11 cellular contexts compared by ENCODE assay signal in genomic region chr1:205700865-205701401, GRCh38. TPM values are rescaled to one million over a fixed set of nuclear protein-coding genes. Genes with fewer than 3 reads are reported as not detected.
DNase-seq lines count a peak whose midpoint lies in the region; ATAC-seq and TF ChIP-seq lines count a peak whose summit lies in the region.
"Had no signal": no experiment of that assay in that cellular context is flagged by ENCODE, and none has a peak within 500 bp of the region (broad histone marks: within the 10 kb centered on the region; RNA-seq: fewer than 3 reads in every experiment).

No MANE protein-coding gene starts in this region.

- H3K9me3 ChIP-seq in IMR-90 (ENCODE audit: control insufficient read depth, insufficient read depth, low read length), result no peaks in the 10 kb centered on the region
- H3K9me3 ChIP-seq in WERI-Rb-1 (ENCODE audit: severe bottlenecking), result no peaks in the 10 kb centered on the region
- no peaks in the 10 kb centered on the region for H3K9me3 ChIP-seq in right cardiac atrium (ENCODE audit: control insufficient read depth, low read length)
- H3K9me3 ChIP-seq: SK-N-SH had no signal

- no peak overlapping the region for H4K5ac ChIP-seq in IMR-90 (ENCODE audit: low read depth, low read length)

- H3K79me1 ChIP-seq in IMR-90 (ENCODE audit: low read depth in 1 of 2, low read length in 2 of 2), result no peaks in the 10 kb centered on the region

- BruUV-seq in IMR-90 (replicated peaks; lab: Mats Ljungman, UMichigan), result no TSS peak

- CTCF ChIA-PET in IMR-90 (lab: Yijun Ruan, JAX), result interaction anchor here (1.5 kb wide), 1 partner anchor 10 kb away, joined by 8 read pairs; no protein-coding TSS in a partner anchor

- no peak overlapping the region for H2BK5ac ChIP-seq in IMR-90 (ENCODE audit: low read depth, low read length, poor library complexity, severe bottlenecking)

- H3K36me3 ChIP-seq in IMR-90 (ENCODE audit: control insufficient read depth, insufficient read depth, low read length) (peaks cover 5% of the 10 kb centered on the region), WERI-Rb-1 (peaks cover 20% of the 10 kb centered on the region; the same call in 1 of the 2 replicates)

- in situ Hi-C loops in IMR-90 (cut with MboI; ENCODE audit: low sequenced_read_pairs), result no loop called here

- no peak overlapping the region for H2AFZ ChIP-seq in IMR-90 (replicated peaks; ENCODE audit: low read length, poor library complexity)

- no peak for TF ChIP-seq RAD21 in IMR-90 (IDR thresholded peaks at IDR 0.05; ENCODE audit: low read length)

- TF ChIP-seq CTCF in IMR-90 (conservative IDR thresholded peaks at IDR 0.05; ENCODE audit: low read depth, low read length) (no peak), WERI-Rb-1 (IDR thresholded peaks at IDR 0.05; ENCODE audit: low read depth, low read length) (no peak)

- no peak for DNase-seq in IMR-90
- peak; percentile 76 for DNase-seq in WERI-Rb-1
- peak in 1 of 3 donors; percentile 69 for DNase-seq in right cardiac atrium
- DNase-seq in skeletal muscle cell (ENCODE audit: low read depth), result peak; percentile 35
- no peak for DNase-seq in effector CD8-positive, alpha-beta T cell (lab: John Stamatoyannopoulos, UW)
- no peak for DNase-seq in activated CD4-positive, alpha-beta T cell treated with anti-CD3 and anti-CD28 coated beads for 48 hours
- DNase-seq: amniotic stem cell, NCI-H226, SK-N-SH had no signal

- H3K18ac ChIP-seq in IMR-90 (ENCODE audit: low read depth, low read length), result no peak overlapping the region

- H3K4ac ChIP-seq in IMR-90 (ENCODE audit: low read depth, low read length), result no peak overlapping the region

- H3K4me1 ChIP-seq in IMR-90 (ENCODE audit: control insufficient read depth, insufficient read depth, low read length) (no peaks in the 10 kb centered on the region; the same call in 1 of the 2 replicates), right cardiac atrium (ENCODE audit: control insufficient read depth, insufficient read depth, low read length) (peaks cover 8% of the 10 kb centered on the region)

- H3K14ac ChIP-seq in IMR-90 (replicated peaks; ENCODE audit: low read depth, low read length), result no peak overlapping the region; the same call in 1 of the 2 replicates

- ATAC-seq in IMR-90 (ENCODE audit: low read depth) (peak; percentile 74), right cardiac atrium (peak; percentile 62 to 73), GM19455 (IDR thresholded peaks at IDR 0.05; ENCODE audit: unreplicated experiment) (no peak)

- intact Hi-C loops in IMR-90 (cut with micrococcal nuclease) (no loop called here), right cardiac atrium (cut with DNase I) (loop anchor here in 1 of 4 donors (5.0 kb wide), 1 partner anchor 44 kb away; no protein-coding TSS in a partner anchor)

- H3K27me3 ChIP-seq in IMR-90 (ENCODE audit: control insufficient read depth, insufficient read depth, low read length) (no peaks in the 10 kb centered on the region), WERI-Rb-1 (ENCODE audit: insufficient read depth, low read depth, severe bottlenecking) (no peaks in the 10 kb centered on the region), right cardiac atrium (ENCODE audit: control insufficient read depth, insufficient read depth) (no peaks in the 10 kb centered on the region)

- no peak overlapping the region for H3K23ac ChIP-seq in IMR-90 (ENCODE audit: low read depth, low read length)

- no peak overlapping the region for H3K27ac ChIP-seq in IMR-90 (ENCODE audit: insufficient read depth, low read length)
- H3K27ac ChIP-seq in WERI-Rb-1, result peak overlapping the region; percentile 53
- no peak overlapping the region for H3K27ac ChIP-seq in right cardiac atrium (ENCODE audit: low read length)

- no peaks in the 10 kb centered on the region for H4K20me1 ChIP-seq in IMR-90 (ENCODE audit: insufficient read depth, low read length)

- H2BK120ac ChIP-seq in IMR-90 (ENCODE audit: low read depth, low read length), result no peak overlapping the region

- H2BK15ac ChIP-seq in IMR-90 (ENCODE audit: low read depth, low read length), result no peak overlapping the region

- H3K9ac ChIP-seq in IMR-90 (ENCODE audit: low read depth, low read length), result no peak overlapping the region
- H3K9ac ChIP-seq: SK-N-SH had no signal

- WGBS in IMR-90 (ENCODE audit: extremely low coverage in 2 of 2, insufficient read length in 1 of 2), 2 experiments, result no CpG with 5 or more reads among the region's 2 CpGs
- WGBS in right cardiac atrium, result 6% methylated on average over 2 of the region's 2 CpGs

- H2AK9ac ChIP-seq in IMR-90 (replicated peaks; ENCODE audit: low read depth, low read length, poor library complexity), result no peak overlapping the region

- H3K4me3 ChIP-seq in IMR-90 (ENCODE audit: insufficient read depth, low read depth, low read length), result no peak overlapping the region
- H3K4me3 ChIP-seq in WERI-Rb-1 (ENCODE audit: low read depth, low read length), result no peak overlapping the region
- no peak overlapping the region for H3K4me3 ChIP-seq in right cardiac atrium (ENCODE audit: low read length)
- H3K4me3 ChIP-seq in skeletal muscle cell (ENCODE audit: low read depth, low read length), result no peak overlapping the region
- H3K4me3 ChIP-seq: lung had no signal

- no peak overlapping the region for H4K91ac ChIP-seq in IMR-90 (ENCODE audit: insufficient read depth, low read depth, low read length)

- POLR2A ChIA-PET in IMR-90 (lab: Charles Lee; ENCODE audit: unreplicated experiment), result no interaction called here

- H4K8ac ChIP-seq in IMR-90 (ENCODE audit: low read depth in 2 of 2, low read length in 2 of 2), result no peak overlapping the region

- no peak overlapping the region for H3K4me2 ChIP-seq in IMR-90 (ENCODE audit: low read depth, low read length)
- H3K4me2 ChIP-seq: SK-N-SH had no signal

- H2AK5ac ChIP-seq in IMR-90 (ENCODE audit: low read depth, low read length), result peak overlapping the region; percentile 24; the same call in 1 of the 2 replicates

- TF ChIP-seq POLR2A in IMR-90 (IDR thresholded peaks at IDR 0.05; ENCODE audit: low read depth, low read length), result no peak

- no peak overlapping the region for H3K56ac ChIP-seq in IMR-90 (ENCODE audit: extremely low read depth, insufficient read depth, low read length)

- dilution Hi-C loops in IMR-90 (cut with HindIII; ENCODE audit: low sequenced_read_pairs, unreplicated experiment), result no loop called here

- no peak overlapping the region for H2BK20ac ChIP-seq in IMR-90 (ENCODE audit: low read depth, low read length)

- H3K9me1 ChIP-seq in IMR-90 (ENCODE audit: insufficient read depth, low read length), result 0 out of 2 replicates have a peak, but pooled peaks cover 3% of the 10 kb centered on the region

TF ChIP-seq in IMR-90, 13 proteins besides CTCF, POLR2A, EP300 and RAD21:
- no peak for TF ChIP-seq ELK1 (IDR thresholded peaks at IDR 0.05; ENCODE audit: borderline replicate concordance, low read depth, low read length)
- TF ChIP-seq CHD1 (IDR thresholded peaks at IDR 0.05; ENCODE audit: low read depth, low read length), result no peak
- TF ChIP-seq CEBPB (IDR thresholded peaks at IDR 0.05; ENCODE audit: low read depth, low read length), result no peak
- TF ChIP-seq MXI1 (IDR thresholded peaks at IDR 0.05; ENCODE audit: borderline replicate concordance, low read depth, low read length), result no peak
- no peak for TF ChIP-seq MAFK (IDR thresholded peaks at IDR 0.05; ENCODE audit: low read depth, low read length)
- TF ChIP-seq, protein P1, sequence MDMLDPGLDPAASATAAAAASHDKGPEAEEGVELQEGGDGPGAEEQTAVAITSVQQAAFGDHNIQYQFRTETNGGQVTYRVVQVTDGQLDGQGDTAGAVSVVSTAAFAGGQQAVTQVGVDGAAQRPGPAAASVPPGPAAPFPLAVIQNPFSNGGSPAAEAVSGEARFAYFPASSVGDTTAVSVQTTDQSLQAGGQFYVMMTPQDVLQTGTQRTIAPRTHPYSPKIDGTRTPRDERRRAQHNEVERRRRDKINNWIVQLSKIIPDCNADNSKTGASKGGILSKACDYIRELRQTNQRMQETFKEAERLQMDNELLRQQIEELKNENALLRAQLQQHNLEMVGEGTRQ (IDR thresholded peaks at IDR 0.05; ENCODE audit: low read depth, low read length), result no peak
- TF ChIP-seq MAZ (IDR thresholded peaks at IDR 0.05; ENCODE audit: borderline replicate concordance, low read depth, low read length), result no peak
- no peak for TF ChIP-seq RCOR1 (IDR thresholded peaks at IDR 0.05; ENCODE audit: insufficient replicate concordance, low read length)

RNA-seq across cellular contexts. Expression of gene SLC45A3, which starts 20.6 kb away (rescaled TPM):
- total RNA-seq in IMR-90 (2012; rRNA removed) (1.1 and 1.4 TPM in 2 replicates), right cardiac atrium (1 to 10 TPM; 1.5 to 3.6 (median 2.6) TPM)
- polyA plus RNA-seq in IMR-90 (2012; rRNA removed) (2.5 and 3.0 TPM in 2 replicates), right cardiac atrium (1.5 TPM)
- 1.1 and 2.4 TPM in 2 replicates for polyA plus RNA-seq in IMR-90 (2012; cell fraction: cytosol; rRNA removed)
- polyA plus RNA-seq in IMR-90 (2012; cell fraction: nucleus; rRNA removed; ENCODE audit: low replicate concordance), result 2.9 and 5.4 TPM in 2 replicates

RNA-seq across cellular contexts. Expression of gene NUCKS1, which starts 49.0 kb away (rescaled TPM):
- total RNA-seq in IMR-90 (2012; rRNA removed) (103 and 179 TPM in 2 replicates), right cardiac atrium (100 to 1,000 TPM; 224 to 277 (median 251) TPM)
- polyA plus RNA-seq in IMR-90 (2012; rRNA removed) (29.0 and 37.9 TPM in 2 replicates), right cardiac atrium (89.9 TPM)
- 6.9 and 7.8 TPM in 2 replicates for polyA plus RNA-seq in IMR-90 (2012; cell fraction: cytosol; rRNA removed)
- polyA plus RNA-seq in IMR-90 (2012; cell fraction: nucleus; rRNA removed; ENCODE audit: low replicate concordance), result 1.9 and 13.9 TPM in 2 replicates

Comparison
In these comparisons a context has a peak if more than half of its experiments do, and no peak if none do; other contexts are left out.
1. DNase-seq: peak in WERI-Rb-1 (single experiment) and skeletal muscle cell (single experiment); none in IMR-90 (single experiment), effector CD8-positive, alpha-beta T cell (single experiment) and activated CD4-positive, alpha-beta T cell treated with anti-CD3 and anti-CD28 coated beads for 48 hours (single experiment).